8 cellular contexts compared by ENCODE assay signal in the genomic region with DNA sequence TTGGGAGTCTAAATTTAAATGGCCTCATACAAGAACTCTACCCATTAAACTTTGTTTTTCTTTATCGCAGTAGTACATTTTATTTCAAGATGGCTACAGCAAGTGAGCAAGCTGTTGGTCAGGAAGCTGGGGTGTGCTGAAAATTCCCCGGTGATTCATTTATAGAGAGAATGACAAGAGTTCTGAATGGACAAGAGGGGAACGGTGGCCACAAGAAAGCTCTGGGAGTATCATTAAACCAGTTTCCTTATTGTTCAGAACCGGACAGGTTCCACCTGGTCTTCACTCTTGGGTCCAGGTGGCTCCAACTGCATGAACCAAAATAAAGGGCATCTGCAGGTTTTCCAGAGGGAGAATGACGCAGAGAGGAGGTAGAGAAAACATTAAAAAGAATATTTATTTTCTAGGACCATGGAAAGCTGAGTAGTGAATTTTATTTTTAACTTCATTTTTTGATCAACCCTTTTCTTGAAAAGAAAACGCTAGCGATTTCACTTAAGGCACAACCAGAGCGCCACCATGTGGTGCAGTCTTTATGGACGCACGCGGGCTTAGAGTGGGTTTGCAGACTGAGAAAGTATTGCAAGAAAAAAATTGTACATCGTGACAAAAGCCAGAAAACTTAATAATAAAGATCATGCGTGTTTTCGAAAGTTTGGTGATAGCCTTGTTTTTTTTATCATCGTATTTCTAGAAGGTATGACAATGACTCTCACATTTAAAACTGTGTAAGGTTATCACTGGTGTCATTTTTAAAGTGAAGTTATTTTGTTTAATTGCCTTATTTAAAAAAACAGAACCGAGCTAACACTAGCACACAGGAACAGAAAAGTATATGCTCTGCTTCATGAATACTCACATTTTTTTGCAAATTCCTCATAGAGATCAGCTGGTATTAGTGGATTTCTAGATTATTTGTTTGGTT.
A peak's percentile ranks its signal among the peaks of the same experiment; 100 is the strongest.
DNase-seq lines count a peak whose midpoint lies in the region; ATAC-seq and TF ChIP-seq lines count a peak whose summit lies in the region.

No MANE protein-coding gene starts in this region.

- intact Hi-C loops in thyroid gland (cut with DNase I): loop anchor here (10.0 kb wide), 1 partner anchor 198 kb away; no protein-coding TSS in a partner anchor
- intact Hi-C loops in CD8-positive, alpha-beta T cell (cut with DNase I, micrococcal nuclease): no loop called here

- 18 to 21% methylated on average over 16 of the region's 16 CpGs for WGBS in thyroid gland, 2 donors

- peaks cover 13% of the 10 kb centered on the region for H3K9me3 Mint-ChIP-seq in CD8-positive, alpha-beta T cell

- TF ChIP-seq CTCF in 22Rv1 (IDR thresholded peaks at IDR 0.05) (peak; percentile 90), astrocyte of the spinal cord (IDR thresholded peaks at IDR 0.05; ENCODE audit: low read depth, low read length) (peak; percentile 83), thyroid gland (IDR thresholded peaks at IDR 0.05) (peak; percentile 31 to 74 (median 56))
- TF ChIP-seq CTCF in CD8-positive, alpha-beta T cell (IDR thresholded peaks at IDR 0.05): no peak

- no peaks in the 10 kb centered on the region for H3K36me3 ChIP-seq in thyroid gland
- no peaks in the 10 kb centered on the region for H3K36me3 ChIP-seq in CD8-positive, alpha-beta T cell (ENCODE audit: insufficient read depth, low read length)

- H3K27ac ChIP-seq in 22Rv1 (no peak overlapping the region), thyroid gland (no peak overlapping the region)
- no peak overlapping the region for H3K27ac ChIP-seq in CD8-positive, alpha-beta T cell (ENCODE audit: low read depth, low read length)

- ATAC-seq in GM18508 (IDR thresholded peaks at IDR 0.05; ENCODE audit: insufficient read depth, unreplicated experiment) (peak; percentile 79), HG03045 (IDR thresholded peaks at IDR 0.05; ENCODE audit: unreplicated experiment) (peak; percentile 39)
- ATAC-seq in CD8-positive, alpha-beta T cell: no peak

- TF ChIP-seq POLR2A in thyroid gland (IDR thresholded peaks at IDR 0.05): no peak

- H3K4me1 Mint-ChIP-seq in CD8-positive, alpha-beta T cell (ENCODE audit: low read depth): no peaks in the 10 kb centered on the region

- H3K9me3 ChIP-seq in thyroid gland: no peaks in the 10 kb centered on the region
- H3K9me3 ChIP-seq in CD8-positive, alpha-beta T cell (ENCODE audit: low read length): no peaks in the 10 kb centered on the region

- no peaks in the 10 kb centered on the region for H3K27me3 Mint-ChIP-seq in CD8-positive, alpha-beta T cell (ENCODE audit: low read depth)

- peak; percentile 22 for DNase-seq in NCI-H345 treated with DMSO at 0.1 percent for 48 hours (lab: John Stamatoyannopoulos, UW; ENCODE audit: unreplicated experiment)
- DNase-seq in astrocyte of the spinal cord (ENCODE audit: low read depth, low spot score): peak; percentile 82
- peak; percentile 64 for DNase-seq in islet precursor cell
- peak; percentile 72 to 78 for DNase-seq in thyroid gland
- DNase-seq in CD8-positive, alpha-beta T cell: no peak

- no peaks in the 10 kb centered on the region for H3K27me3 ChIP-seq in thyroid gland
- no peaks in the 10 kb centered on the region for H3K27me3 ChIP-seq in CD8-positive, alpha-beta T cell (ENCODE audit: insufficient read depth, low read length)

- no peak overlapping the region for H3K4me3 Mint-ChIP-seq in CD8-positive, alpha-beta T cell

- CTCF ChIA-PET in CD8-positive, alpha-beta T cell (lab: Charles Lee): no interaction called here

- H3K4me1 ChIP-seq in thyroid gland: no peaks in the 10 kb centered on the region
- H3K4me1 ChIP-seq in CD8-positive, alpha-beta T cell (ENCODE audit: insufficient read depth, low read length): no peaks in the 10 kb centered on the region

- no peak overlapping the region for H3K27ac Mint-ChIP-seq in CD8-positive, alpha-beta T cell

- POLR2A ChIA-PET in CD8-positive, alpha-beta T cell (lab: Charles Lee): no interaction called here

- no peaks in the 10 kb centered on the region for H3K36me3 Mint-ChIP-seq in CD8-positive, alpha-beta T cell

- in situ Hi-C loops in astrocyte of the spinal cord (cut with HindIII; ENCODE audit: low sequenced_read_pairs): no loop called here

- H3K4me3 ChIP-seq in astrocyte of the spinal cord (ENCODE audit: low read depth, low read length) (no peak overlapping the region), thyroid gland (replicated peaks in 1 of 3) (no peak overlapping the region)
- no peak overlapping the region for H3K4me3 ChIP-seq in CD8-positive, alpha-beta T cell (ENCODE audit: low read depth, low read length)

Comparison
In these comparisons a context has a peak if more than half of its experiments do, and no peak if none do; other contexts are left out.
1. DNase-seq: peak in NCI-H345 treated with DMSO at 0.1 percent for 48 hours (single experiment), astrocyte of the spinal cord (single experiment), islet precursor cell (single experiment) and thyroid gland (2 of 2); none in CD8-positive, alpha-beta T cell (0 of 7).